Comparison of ENCODE assay signal across 1 cellular context in the genomic region with DNA sequence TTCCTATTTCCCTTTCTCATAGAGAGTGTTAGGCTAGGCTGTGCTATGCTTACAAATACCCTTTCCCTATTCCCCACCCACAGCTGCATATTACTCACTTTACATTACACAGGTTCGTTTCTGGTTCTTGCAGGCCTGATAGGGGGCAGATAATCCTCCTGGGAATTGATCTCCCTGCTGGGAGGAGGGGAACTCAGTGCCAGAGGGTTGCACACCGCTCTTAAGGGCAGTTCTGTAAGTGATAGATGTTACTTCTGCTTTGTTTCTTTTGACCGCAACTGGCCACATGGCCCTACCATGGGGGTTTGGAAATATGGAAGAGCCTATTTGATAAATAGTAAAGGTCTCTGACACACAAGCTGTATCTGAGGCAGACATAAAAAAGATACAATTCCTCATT.
TF ChIP-seq lines count a peak whose summit lies in the region.

No MANE protein-coding gene starts in this region.

TF ChIP-seq in H1, 55 proteins besides CTCF, POLR2A, EP300 and RAD21 (continued from another document):
- TF ChIP-seq, protein P1, sequence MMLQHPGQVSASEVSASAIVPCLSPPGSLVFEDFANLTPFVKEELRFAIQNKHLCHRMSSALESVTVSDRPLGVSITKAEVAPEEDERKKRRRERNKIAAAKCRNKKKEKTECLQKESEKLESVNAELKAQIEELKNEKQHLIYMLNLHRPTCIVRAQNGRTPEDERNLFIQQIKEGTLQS (IDR thresholded peaks at IDR 0.05; ENCODE audit: insufficient read depth, low read depth, low read length) = no peak
- no peak for TF ChIP-seq TBP (IDR thresholded peaks at IDR 0.05; ENCODE audit: low read depth, low read length)
- no peak for TF ChIP-seq RFX5 (IDR thresholded peaks at IDR 0.05; ENCODE audit: borderline replicate concordance, low read depth, low read length)
- no peak for TF ChIP-seq SP2 (IDR thresholded peaks at IDR 0.05; ENCODE audit: low read length)
- no peak for TF ChIP-seq TEAD4 (IDR thresholded peaks at IDR 0.05; ENCODE audit: low read depth, low read length)
- TF ChIP-seq BRCA1 (IDR thresholded peaks at IDR 0.05; ENCODE audit: low read depth, low read length) = no peak
- TF ChIP-seq ASH2L (IDR thresholded peaks at IDR 0.05; ENCODE audit: low read length) = no peak
- TF ChIP-seq, protein P2, sequence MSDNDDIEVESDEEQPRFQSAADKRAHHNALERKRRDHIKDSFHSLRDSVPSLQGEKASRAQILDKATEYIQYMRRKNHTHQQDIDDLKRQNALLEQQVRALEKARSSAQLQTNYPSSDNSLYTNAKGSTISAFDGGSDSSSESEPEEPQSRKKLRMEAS (IDR thresholded peaks at IDR 0.05) = no peak
- TF ChIP-seq, protein P3, sequence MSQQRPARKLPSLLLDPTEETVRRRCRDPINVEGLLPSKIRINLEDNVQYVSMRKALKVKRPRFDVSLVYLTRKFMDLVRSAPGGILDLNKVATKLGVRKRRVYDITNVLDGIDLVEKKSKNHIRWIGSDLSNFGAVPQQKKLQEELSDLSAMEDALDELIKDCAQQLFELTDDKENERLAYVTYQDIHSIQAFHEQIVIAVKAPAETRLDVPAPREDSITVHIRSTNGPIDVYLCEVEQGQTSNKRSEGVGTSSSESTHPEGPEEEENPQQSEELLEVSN (IDR thresholded peaks at IDR 0.05) = no peak
- TF ChIP-seq HDAC2 (IDR thresholded peaks at IDR 0.05; ENCODE audit: borderline replicate concordance in 1 of 2, low read depth in 2 of 2, low read length in 2 of 2) = no peak
- no peak for TF ChIP-seq KDM1A (IDR thresholded peaks at IDR 0.05; ENCODE audit: borderline replicate concordance, low read length)
- no peak for TF ChIP-seq CHD2 (IDR thresholded peaks at IDR 0.05; ENCODE audit: low read length)
- no peak for TF ChIP-seq PHF8 (conservative IDR thresholded peaks at IDR 0.05; ENCODE audit: low read depth, low read length)
- TF ChIP-seq, protein P4, sequence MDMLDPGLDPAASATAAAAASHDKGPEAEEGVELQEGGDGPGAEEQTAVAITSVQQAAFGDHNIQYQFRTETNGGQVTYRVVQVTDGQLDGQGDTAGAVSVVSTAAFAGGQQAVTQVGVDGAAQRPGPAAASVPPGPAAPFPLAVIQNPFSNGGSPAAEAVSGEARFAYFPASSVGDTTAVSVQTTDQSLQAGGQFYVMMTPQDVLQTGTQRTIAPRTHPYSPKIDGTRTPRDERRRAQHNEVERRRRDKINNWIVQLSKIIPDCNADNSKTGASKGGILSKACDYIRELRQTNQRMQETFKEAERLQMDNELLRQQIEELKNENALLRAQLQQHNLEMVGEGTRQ (IDR thresholded peaks at IDR 0.05; ENCODE audit: low read length) = no peak
- no peak for TF ChIP-seq RBBP5 (IDR thresholded peaks at IDR 0.05; ENCODE audit: borderline replicate concordance, low read depth, low read length)
- TF ChIP-seq ZNF274 (IDR thresholded peaks at IDR 0.05; ENCODE audit: borderline replicate concordance, extremely low read depth, low read length) = no peak
